Comparison of ENCODE assay signal across 1 cellular context in genomic region chr18:9869713-9870430, GRCh38.
TF ChIP-seq lines count a peak whose summit lies in the region.

No MANE protein-coding gene starts in this region.

TF ChIP-seq in HepG2, 621 proteins besides CTCF, POLR2A, EP300 and RAD21 (continued from another document and continues in another):
- TF ChIP-seq ZBTB10 (CRISPR knock-in tag; IDR thresholded peaks at IDR 0.05; ENCODE audit: borderline replicate concordance) (0 out of 2 replicates have a peak, but pooled peaks have one; percentile 33), ZNF891 (CRISPR knock-in tag; IDR thresholded peaks at IDR 0.05) (no peak), STAT6 (CRISPR knock-in tag; IDR thresholded peaks at IDR 0.05; ENCODE audit: borderline replicate concordance) (no peak), KDM2A (CRISPR knock-in tag; IDR thresholded peaks at IDR 0.05; ENCODE audit: borderline replicate concordance, low read depth) (no peak), ZBTB25 (CRISPR knock-in tag; IDR thresholded peaks at IDR 0.05) (peak; percentile 81), KIAA2018 (CRISPR knock-in tag; IDR thresholded peaks at IDR 0.05; ENCODE audit: borderline replicate concordance) (no peak), SCMH1 (CRISPR knock-in tag; IDR thresholded peaks at IDR 0.05; ENCODE audit: borderline replicate concordance) (no peak), ARNTL (CRISPR knock-in tag; IDR thresholded peaks at IDR 0.05) (peak; percentile 45; the same call in 1 of the 2 replicates), ZNF609 (CRISPR knock-in tag; IDR thresholded peaks at IDR 0.05; ENCODE audit: borderline replicate concordance) (peak; percentile 73; the same call in 1 of the 2 replicates), ZNF652 (CRISPR knock-in tag; IDR thresholded peaks at IDR 0.05; ENCODE audit: borderline replicate concordance, low read depth) (peak; percentile 99), MTF2 (CRISPR knock-in tag; IDR thresholded peaks at IDR 0.05; ENCODE audit: borderline replicate concordance) (no peak), DZIP1 (CRISPR knock-in tag; IDR thresholded peaks at IDR 0.05) (no peak), ZNF383 (CRISPR knock-in tag; IDR thresholded peaks at IDR 0.05; ENCODE audit: borderline replicate concordance) (no peak), ZFP1 (CRISPR knock-in tag; IDR thresholded peaks at IDR 0.05) (no peak), ZBTB26 (CRISPR knock-in tag; IDR thresholded peaks at IDR 0.05; ENCODE audit: borderline replicate concordance) (0 out of 2 replicates have a peak, but pooled peaks have one; percentile 31), ZNF883 (CRISPR knock-in tag; IDR thresholded peaks at IDR 0.05; ENCODE audit: not compliant biosample characterization) (no peak), ZNF510 (CRISPR knock-in tag; IDR thresholded peaks at IDR 0.05; ENCODE audit: low read depth) (0 out of 2 replicates have a peak, but pooled peaks have one; percentile 25), ZNF605 (CRISPR knock-in tag; IDR thresholded peaks at IDR 0.05) (no peak), ZNF670 (CRISPR knock-in tag; IDR thresholded peaks at IDR 0.05; ENCODE audit: borderline replicate concordance) (no peak), ZNF180 (CRISPR knock-in tag; IDR thresholded peaks at IDR 0.05; ENCODE audit: borderline replicate concordance, low read depth) (no peak), NCOA2 (CRISPR knock-in tag; IDR thresholded peaks at IDR 0.05) (peak; percentile 98), GATAD2A (CRISPR knock-in tag; IDR thresholded peaks at IDR 0.05) (peak; percentile 92), CERS6 (CRISPR knock-in tag; IDR thresholded peaks at IDR 0.05) (no peak)
